In the genomic region with DNA sequence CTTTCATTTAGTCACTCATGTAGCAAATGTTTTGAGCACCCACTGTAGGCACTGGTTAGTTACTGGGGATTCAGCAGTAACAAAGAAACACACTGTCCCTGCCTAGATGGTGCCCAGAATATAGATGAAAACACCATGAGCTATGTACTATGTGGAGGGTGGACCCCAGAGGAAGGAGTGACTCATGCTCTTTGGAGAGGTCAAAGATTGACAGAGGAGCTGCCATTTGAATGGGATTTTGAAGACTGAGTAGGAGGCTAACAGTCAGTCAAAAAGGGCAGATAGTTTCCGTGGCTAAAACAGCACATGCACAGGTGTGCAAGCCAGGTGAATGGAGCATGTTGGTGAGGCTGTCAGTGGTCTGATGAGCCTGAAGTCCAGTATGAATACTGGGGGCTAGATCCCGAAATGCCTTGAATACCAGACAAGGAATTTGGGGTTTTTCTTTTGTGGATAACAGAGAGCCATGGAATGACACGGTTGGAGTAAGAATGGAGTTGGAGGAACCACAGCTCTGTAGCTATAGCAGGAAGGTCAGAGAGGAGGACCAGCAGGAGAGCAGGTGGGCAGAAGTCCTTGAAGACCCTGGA, we compare ENCODE assay signal across 8 cellular contexts. TPM values are rescaled to one million over a fixed set of nuclear protein-coding genes. Genes with fewer than 3 reads are reported as not detected.
DNase-seq lines count a peak whose midpoint lies in the region; ATAC-seq and FAIRE-seq lines count a peak whose summit lies in the region.

No MANE protein-coding gene starts in this region.

- peak; percentile 34 for ATAC-seq in GM21528 (IDR thresholded peaks at IDR 0.05; ENCODE audit: low FRiP score, unreplicated experiment)
- no peak for ATAC-seq in HG03095 (IDR thresholded peaks at IDR 0.05; ENCODE audit: unreplicated experiment)

- DNase-seq in Daoy (ENCODE audit: low read depth) (peak; percentile 28), OCI-M1 (lab: John Stamatoyannopoulos, UW) (peak; percentile 25), dermis blood vessel endothelial cell (peak; percentile 55), urothelium cell line (ENCODE audit: low spot score) (peak; percentile 26), NCI-H748 (lab: John Stamatoyannopoulos, UW; ENCODE audit: unreplicated experiment) (no peak), ureter (ENCODE audit: low spot score) (no peak)

- no peak for FAIRE-seq in urothelium cell line (lab: Jason Lieb, UNC)

RNA-seq across cellular contexts. Expression of a gene that starts 6.1 kb away (rescaled TPM):
- 0.03 TPM in 1 of 2 replicates, not detected in the other for total RNA-seq in Daoy (2014; rRNA removed; shearing (Covaris generic))
- under 0.01 and 0.14 TPM in 2 replicates for total RNA-seq in dermis blood vessel endothelial cell
- total RNA-seq in ureter = 0.60 TPM

Comparison
In these comparisons a context has a peak if more than half of its experiments do, and no peak if none do; other contexts are left out.
1. DNase-seq: peak in Daoy (single experiment), OCI-M1 (single experiment), dermis blood vessel endothelial cell (single experiment) and urothelium cell line (single experiment); none in NCI-H748 (single experiment) and ureter (single experiment).